1 cellular context compared by ENCODE assay signal in the genomic region with DNA sequence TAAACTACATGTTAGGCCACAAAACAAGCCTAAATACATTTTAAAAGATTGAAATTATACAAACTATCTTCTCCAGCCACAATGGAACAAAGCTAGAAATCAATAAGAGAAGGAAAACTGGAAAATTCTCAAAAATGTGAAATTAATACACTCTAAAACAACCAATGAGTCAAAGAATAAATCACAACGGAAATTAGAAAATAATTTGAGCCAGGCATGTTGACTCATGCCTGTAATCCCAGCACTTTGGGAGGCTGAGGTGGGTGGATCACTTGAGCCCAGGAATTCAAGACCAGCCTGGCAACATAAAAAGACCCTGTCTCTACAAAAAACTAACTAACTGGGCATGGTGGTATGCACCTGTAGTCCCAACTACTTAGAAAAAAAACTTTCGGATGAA.
TF ChIP-seq lines count a peak whose summit lies in the region.

No MANE protein-coding gene starts in this region.

TF ChIP-seq in GM23338, 12 proteins besides CTCF, POLR2A, EP300 and RAD21:
- TF ChIP-seq ZNF331 (CRISPR knock-in tag; IDR thresholded peaks at IDR 0.05; ENCODE audit: low read depth) (no peak), EZH2phosphoT487 (IDR thresholded peaks at IDR 0.05; ENCODE audit: unreplicated experiment) (no peak), ZNF114 (CRISPR knock-in tag; IDR thresholded peaks at IDR 0.05) (no peak), CREB1 (CRISPR knock-in tag; IDR thresholded peaks at IDR 0.05; ENCODE audit: low read depth) (no peak), JUNB (IDR thresholded peaks at IDR 0.05; ENCODE audit: unreplicated experiment) (no peak), ETS1 (IDR thresholded peaks at IDR 0.05) (no peak), POLR2AphosphoS5 (IDR thresholded peaks at IDR 0.05; ENCODE audit: low read depth) (no peak), EZH2 (IDR thresholded peaks at IDR 0.05; ENCODE audit: low read depth, unreplicated experiment) (no peak), STAT1 (IDR thresholded peaks at IDR 0.05; ENCODE audit: unreplicated experiment) (no peak), NANOG (IDR thresholded peaks at IDR 0.05; ENCODE audit: borderline replicate concordance) (no peak)
- TF ChIP-seq, protein P1, sequence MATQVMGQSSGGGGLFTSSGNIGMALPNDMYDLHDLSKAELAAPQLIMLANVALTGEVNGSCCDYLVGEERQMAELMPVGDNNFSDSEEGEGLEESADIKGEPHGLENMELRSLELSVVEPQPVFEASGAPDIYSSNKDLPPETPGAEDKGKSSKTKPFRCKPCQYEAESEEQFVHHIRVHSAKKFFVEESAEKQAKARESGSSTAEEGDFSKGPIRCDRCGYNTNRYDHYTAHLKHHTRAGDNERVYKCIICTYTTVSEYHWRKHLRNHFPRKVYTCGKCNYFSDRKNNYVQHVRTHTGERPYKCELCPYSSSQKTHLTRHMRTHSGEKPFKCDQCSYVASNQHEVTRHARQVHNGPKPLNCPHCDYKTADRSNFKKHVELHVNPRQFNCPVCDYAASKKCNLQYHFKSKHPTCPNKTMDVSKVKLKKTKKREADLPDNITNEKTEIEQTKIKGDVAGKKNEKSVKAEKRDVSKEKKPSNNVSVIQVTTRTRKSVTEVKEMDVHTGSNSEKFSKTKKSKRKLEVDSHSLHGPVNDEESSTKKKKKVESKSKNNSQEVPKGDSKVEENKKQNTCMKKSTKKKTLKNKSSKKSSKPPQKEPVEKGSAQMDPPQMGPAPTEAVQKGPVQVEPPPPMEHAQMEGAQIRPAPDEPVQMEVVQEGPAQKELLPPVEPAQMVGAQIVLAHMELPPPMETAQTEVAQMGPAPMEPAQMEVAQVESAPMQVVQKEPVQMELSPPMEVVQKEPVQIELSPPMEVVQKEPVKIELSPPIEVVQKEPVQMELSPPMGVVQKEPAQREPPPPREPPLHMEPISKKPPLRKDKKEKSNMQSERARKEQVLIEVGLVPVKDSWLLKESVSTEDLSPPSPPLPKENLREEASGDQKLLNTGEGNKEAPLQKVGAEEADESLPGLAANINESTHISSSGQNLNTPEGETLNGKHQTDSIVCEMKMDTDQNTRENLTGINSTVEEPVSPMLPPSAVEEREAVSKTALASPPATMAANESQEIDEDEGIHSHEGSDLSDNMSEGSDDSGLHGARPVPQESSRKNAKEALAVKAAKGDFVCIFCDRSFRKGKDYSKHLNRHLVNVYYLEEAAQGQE (IDR thresholded peaks at IDR 0.05; ENCODE audit: unreplicated experiment), result no peak
- TF ChIP-seq, protein P2, sequence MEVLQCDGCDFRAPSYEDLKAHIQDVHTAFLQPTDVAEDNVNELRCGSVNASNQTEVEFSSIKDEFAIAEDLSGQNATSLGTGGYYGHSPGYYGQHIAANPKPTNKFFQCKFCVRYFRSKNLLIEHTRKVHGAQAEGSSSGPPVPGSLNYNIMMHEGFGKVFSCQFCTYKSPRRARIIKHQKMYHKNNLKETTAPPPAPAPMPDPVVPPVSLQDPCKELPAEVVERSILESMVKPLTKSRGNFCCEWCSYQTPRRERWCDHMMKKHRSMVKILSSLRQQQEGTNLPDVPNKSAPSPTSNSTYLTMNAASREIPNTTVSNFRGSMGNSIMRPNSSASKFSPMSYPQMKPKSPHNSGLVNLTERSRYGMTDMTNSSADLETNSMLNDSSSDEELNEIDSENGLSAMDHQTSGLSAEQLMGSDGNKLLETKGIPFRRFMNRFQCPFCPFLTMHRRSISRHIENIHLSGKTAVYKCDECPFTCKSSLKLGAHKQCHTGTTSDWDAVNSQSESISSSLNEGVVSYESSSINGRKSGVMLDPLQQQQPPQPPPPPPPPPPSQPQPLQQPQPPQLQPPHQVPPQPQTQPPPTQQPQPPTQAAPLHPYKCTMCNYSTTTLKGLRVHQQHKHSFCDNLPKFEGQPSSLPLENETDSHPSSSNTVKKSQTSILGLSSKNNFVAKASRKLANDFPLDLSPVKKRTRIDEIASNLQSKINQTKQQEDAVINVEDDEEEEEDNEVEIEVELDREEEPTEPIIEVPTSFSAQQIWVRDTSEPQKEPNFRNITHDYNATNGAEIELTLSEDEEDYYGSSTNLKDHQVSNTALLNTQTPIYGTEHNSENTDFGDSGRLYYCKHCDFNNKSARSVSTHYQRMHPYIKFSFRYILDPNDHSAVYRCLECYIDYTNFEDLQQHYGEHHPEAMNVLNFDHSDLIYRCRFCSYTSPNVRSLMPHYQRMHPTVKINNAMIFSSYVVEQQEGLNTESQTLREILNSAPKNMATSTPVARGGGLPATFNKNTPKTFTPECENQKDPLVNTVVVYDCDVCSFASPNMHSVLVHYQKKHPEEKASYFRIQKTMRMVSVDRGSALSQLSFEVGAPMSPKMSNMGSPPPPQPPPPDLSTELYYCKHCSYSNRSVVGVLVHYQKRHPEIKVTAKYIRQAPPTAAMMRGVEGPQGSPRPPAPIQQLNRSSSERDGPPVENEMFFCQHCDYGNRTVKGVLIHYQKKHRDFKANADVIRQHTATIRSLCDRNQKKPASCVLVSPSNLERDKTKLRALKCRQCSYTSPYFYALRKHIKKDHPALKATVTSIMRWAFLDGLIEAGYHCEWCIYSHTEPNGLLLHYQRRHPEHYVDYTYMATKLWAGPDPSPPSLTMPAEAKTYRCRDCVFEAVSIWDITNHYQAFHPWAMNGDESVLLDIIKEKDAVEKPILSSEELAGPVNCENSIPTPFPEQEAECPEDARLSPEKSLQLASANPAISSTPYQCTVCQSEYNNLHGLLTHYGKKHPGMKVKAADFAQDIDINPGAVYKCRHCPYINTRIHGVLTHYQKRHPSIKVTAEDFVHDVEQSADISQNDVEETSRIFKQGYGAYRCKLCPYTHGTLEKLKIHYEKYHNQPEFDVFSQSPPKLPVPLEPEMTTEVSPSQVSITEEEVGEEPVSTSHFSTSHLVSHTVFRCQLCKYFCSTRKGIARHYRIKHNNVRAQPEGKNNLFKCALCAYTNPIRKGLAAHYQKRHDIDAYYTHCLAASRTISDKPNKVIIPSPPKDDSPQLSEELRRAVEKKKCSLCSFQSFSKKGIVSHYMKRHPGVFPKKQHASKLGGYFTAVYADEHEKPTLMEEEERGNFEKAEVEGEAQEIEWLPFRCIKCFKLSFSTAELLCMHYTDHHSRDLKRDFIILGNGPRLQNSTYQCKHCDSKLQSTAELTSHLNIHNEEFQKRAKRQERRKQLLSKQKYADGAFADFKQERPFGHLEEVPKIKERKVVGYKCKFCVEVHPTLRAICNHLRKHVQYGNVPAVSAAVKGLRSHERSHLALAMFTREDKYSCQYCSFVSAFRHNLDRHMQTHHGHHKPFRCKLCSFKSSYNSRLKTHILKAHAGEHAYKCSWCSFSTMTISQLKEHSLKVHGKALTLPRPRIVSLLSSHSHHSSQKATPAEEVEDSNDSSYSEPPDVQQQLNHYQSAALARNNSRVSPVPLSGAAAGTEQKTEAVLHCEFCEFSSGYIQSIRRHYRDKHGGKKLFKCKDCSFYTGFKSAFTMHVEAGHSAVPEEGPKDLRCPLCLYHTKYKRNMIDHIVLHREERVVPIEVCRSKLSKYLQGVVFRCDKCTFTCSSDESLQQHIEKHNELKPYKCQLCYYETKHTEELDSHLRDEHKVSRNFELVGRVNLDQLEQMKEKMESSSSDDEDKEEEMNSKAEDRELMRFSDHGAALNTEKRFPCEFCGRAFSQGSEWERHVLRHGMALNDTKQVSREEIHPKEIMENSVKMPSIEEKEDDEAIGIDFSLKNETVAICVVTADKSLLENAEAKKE (CRISPR knock-in tag; IDR thresholded peaks at IDR 0.05), result no peak
